In the genomic region with DNA sequence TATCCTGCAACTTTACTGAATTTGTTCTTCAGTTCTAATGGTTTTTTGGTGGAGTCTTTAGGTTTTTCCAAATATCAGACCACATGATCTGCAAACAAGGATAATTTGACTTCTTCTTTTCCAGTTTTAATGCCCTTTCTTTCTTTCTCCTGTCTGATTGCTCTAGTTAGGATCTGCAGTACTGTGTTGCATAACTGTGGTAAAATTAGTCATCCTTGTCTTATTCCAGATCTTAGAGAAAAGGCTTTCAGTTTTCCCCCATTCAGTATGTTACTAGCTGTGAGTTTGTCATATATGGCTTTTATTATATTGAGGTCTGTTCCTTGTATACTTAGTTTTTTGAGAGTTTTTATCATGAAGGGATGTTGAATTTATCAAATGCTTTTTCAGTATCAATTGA, we compare ENCODE assay signal across 11 cellular contexts. TPM values are rescaled to one million over a fixed set of nuclear protein-coding genes. Genes with fewer than 3 reads are reported as not detected.
A peak's percentile ranks its signal among the peaks of the same experiment; 100 is the strongest.
DNase-seq lines count a peak whose midpoint lies in the region; ATAC-seq, FAIRE-seq and TF ChIP-seq lines count a peak whose summit lies in the region.
"Had no signal": no experiment of that assay in that cellular context is flagged by ENCODE, and none has a peak within 500 bp of the region (broad histone marks: within the 10 kb centered on the region; RNA-seq: fewer than 3 reads in every experiment).

No MANE protein-coding gene starts in this region.

- TF ChIP-seq POLR2A in HepG2 (IDR thresholded peaks at IDR 0.05; ENCODE audit: insufficient read depth in 1 of 2, low read depth in 2 of 2, low read length in 2 of 2), result no peak
- no peak for TF ChIP-seq POLR2A in right lobe of liver (IDR thresholded peaks at IDR 0.05)

- H3K79me2 ChIP-seq in HepG2 (ENCODE audit: insufficient read depth, low read length), result peaks cover 57% of the 10 kb centered on the region

- TF ChIP-seq EP300 in HepG2 (IDR thresholded peaks at IDR 0.05; ENCODE audit: low read depth in 2 of 2, low read length in 2 of 2), result no peak
- TF ChIP-seq EP300 in HepG2 (CRISPR knock-in tag; IDR thresholded peaks at IDR 0.05; ENCODE audit: borderline replicate concordance), result no peak

- H3K4me3 ChIP-seq in HepG2 (replicated peaks in 1 of 3; ENCODE audit: insufficient read depth in 1 of 3, low read depth in 2 of 3, low read length in 3 of 3) (no peak overlapping the region), right lobe of liver (no peak overlapping the region), fibroblast of mammary gland (ENCODE audit: control insufficient read depth, low read depth, low read length) (no peak overlapping the region)

- in situ Hi-C loops in HepG2 (cut with HindIII; ENCODE audit: extremely low pct_ligation_motif_present, low pct_unique_long_range_greater_than_20kb), result no loop called here

- H3K27ac Mint-ChIP-seq in activated CD8-positive, alpha-beta T cell treated with anti-CD3 and anti-CD28 coated beads for 36 hours, result no peak overlapping the region
- H3K27ac Mint-ChIP-seq: activated CD4-positive, alpha-beta memory T cell treated with anti-CD3 and anti-CD28 coated beads for 36 hours; activated naive CD8-positive, alpha-beta T cell treated with anti-CD3 and anti-CD28 coated beads, Interleukin-2, amount 10 ng/mL, durations not matched to agents 7 days and 5 days had no signal

- H3K9me3 ChIP-seq in HepG2 (ENCODE audit: low read length) (no peaks in the 10 kb centered on the region), right lobe of liver (no peaks in the 10 kb centered on the region)

- H3K9ac ChIP-seq in HepG2 (ENCODE audit: insufficient read depth, low read depth, low read length), result no peak overlapping the region

- H2AFZ ChIP-seq in HepG2 (ENCODE audit: low read length), result no peak overlapping the region

- FAIRE-seq in HepG2 (lab: Jason Lieb, UNC), result no peak

- H3K36me3 Mint-ChIP-seq in activated CD8-positive, alpha-beta T cell treated with anti-CD3 and anti-CD28 coated beads for 36 hours (ENCODE audit: low read depth), result peaks cover 14% of the 10 kb centered on the region
- H3K36me3 Mint-ChIP-seq: activated CD4-positive, alpha-beta memory T cell treated with anti-CD3 and anti-CD28 coated beads for 36 hours had no signal

- intact Hi-C loops in HepG2 (cut with micrococcal nuclease; ENCODE audit: unreplicated experiment) (no loop called here), right lobe of liver (cut with DNase I) (no loop called here), Right ventricle myocardium inferior (cut with DNase I) (no loop called here)
- intact Hi-C loops in activated CD8-positive, alpha-beta T cell treated with anti-CD3 and anti-CD28 coated beads for 36 hours (cut with micrococcal nuclease), result no loop called here

- no peak overlapping the region for H3K4me2 ChIP-seq in HepG2 (ENCODE audit: low read depth, low read length)

- no peak for DNase-seq in HepG2 (ENCODE audit: low spot score)
- no peak for DNase-seq in right lobe of liver
- DNase-seq in SIG-M5 (lab: John Stamatoyannopoulos, UW), result peak; percentile 43
- peak; percentile 77 for DNase-seq in fibroblast of mammary gland (ENCODE audit: low read depth)
- no peak for DNase-seq in activated CD8-positive, alpha-beta T cell treated with anti-CD3 and anti-CD28 coated beads for 36 hours
- no peak for DNase-seq in DMS114 treated with DMSO at 0.1 percent for 48 hours (lab: John Stamatoyannopoulos, UW; ENCODE audit: unreplicated experiment)
- no peak for DNase-seq in Right ventricle myocardium inferior (ENCODE audit: missing footprints)
- DNase-seq: activated CD4-positive, alpha-beta memory T cell treated with anti-CD3 and anti-CD28 coated beads for 36 hours; activated naive CD8-positive, alpha-beta T cell treated with anti-CD3 and anti-CD28 coated beads, Interleukin-2, amount 10 ng/mL, durations not matched to agents 7 days and 5 days had no signal

- POLR2A ChIA-PET in HepG2 (lab: Yijun Ruan, JAX), result no interaction called here
- POLR2A ChIA-PET in activated CD8-positive, alpha-beta T cell treated with anti-CD3 and anti-CD28 coated beads for 36 hours (lab: Charles Lee), result no interaction called here

- peaks cover 31% of the 10 kb centered on the region; the same call in 1 of the 2 replicates for H4K20me1 ChIP-seq in HepG2 (ENCODE audit: insufficient read depth, low read length)

- no peaks in the 10 kb centered on the region for H3K27me3 Mint-ChIP-seq in activated CD8-positive, alpha-beta T cell treated with anti-CD3 and anti-CD28 coated beads for 36 hours
- H3K27me3 Mint-ChIP-seq: activated CD4-positive, alpha-beta memory T cell treated with anti-CD3 and anti-CD28 coated beads for 36 hours; activated naive CD8-positive, alpha-beta T cell treated with anti-CD3 and anti-CD28 coated beads, Interleukin-2, amount 10 ng/mL, durations not matched to agents 7 days and 5 days had no signal

- CTCF ChIA-PET in HepG2 (lab: Yijun Ruan, JAX; ENCODE audit: low intra/inter-chr PET ratio, low total read pairs), result no interaction called here
- CTCF ChIA-PET in activated CD8-positive, alpha-beta T cell treated with anti-CD3 and anti-CD28 coated beads for 36 hours (lab: Charles Lee), result interaction anchor here (2.5 kb wide), 1 partner anchor 34 kb away, joined by 12 read pairs; no protein-coding TSS in a partner anchor

- peaks cover 16 to 18% of the 10 kb centered on the region in 2 experiments; a peak in 4 of 5 replicates for H3K36me3 ChIP-seq in HepG2 (replicated peaks in 1 of 2; ENCODE audit: control insufficient read depth in 1 of 2, insufficient read depth in 2 of 2, low read length in 2 of 2)
- H3K36me3 ChIP-seq in right lobe of liver, result peaks cover 0 to 18% (median 8%) of the 10 kb centered on the region in 4 donors

- no peak for ATAC-seq in HepG2
- no peak for ATAC-seq in right lobe of liver
- no peak for ATAC-seq in activated CD8-positive, alpha-beta T cell treated with anti-CD3 and anti-CD28 coated beads for 36 hours
- no peak for ATAC-seq in HG03442 (IDR thresholded peaks at IDR 0.05; ENCODE audit: unreplicated experiment)
- ATAC-seq in Right ventricle myocardium inferior, result no peak
- ATAC-seq: esophagus mucosa had no signal

- H3K4me1 ChIP-seq in HepG2 (ENCODE audit: insufficient read depth, low read length) (peaks cover 40% of the 10 kb centered on the region), right lobe of liver (peaks cover 0 to 11% (median 5%) of the 10 kb centered on the region in 4 donors)

- no peaks in the 10 kb centered on the region for H3K9me3 Mint-ChIP-seq in activated CD8-positive, alpha-beta T cell treated with anti-CD3 and anti-CD28 coated beads for 36 hours
- H3K9me3 Mint-ChIP-seq: activated CD4-positive, alpha-beta memory T cell treated with anti-CD3 and anti-CD28 coated beads for 36 hours; activated naive CD8-positive, alpha-beta T cell treated with anti-CD3 and anti-CD28 coated beads, Interleukin-2, amount 10 ng/mL, durations not matched to agents 7 days and 5 days had no signal

- TF ChIP-seq RAD21 in HepG2 (CRISPR knock-in tag; IDR thresholded peaks at IDR 0.05), result no peak

- no TSS peak for BruUV-seq in HepG2 (replicated peaks; lab: Mats Ljungman, UMichigan)

- TF ChIP-seq CTCF in HepG2 (CRISPR knock-in tag; IDR thresholded peaks at IDR 0.05), result no peak
- no peak for TF ChIP-seq CTCF in right lobe of liver (IDR thresholded peaks at IDR 0.05)
- no peak for TF ChIP-seq CTCF in fibroblast of mammary gland (conservative IDR thresholded peaks at IDR 0.05; ENCODE audit: control insufficient read depth, insufficient read depth, low read depth, low read length)
- TF ChIP-seq CTCF in activated CD8-positive, alpha-beta T cell treated with anti-CD3 and anti-CD28 coated beads for 36 hours (IDR thresholded peaks at IDR 0.05), result no peak

- H3K27me3 ChIP-seq in HepG2 (ENCODE audit: control insufficient read depth in 1 of 2, insufficient read depth in 2 of 2, low read length in 2 of 2) (no peaks in the 10 kb centered on the region), right lobe of liver (no peaks in the 10 kb centered on the region)

- peaks cover 47% of the 10 kb centered on the region for H3K4me1 Mint-ChIP-seq in activated CD8-positive, alpha-beta T cell treated with anti-CD3 and anti-CD28 coated beads for 36 hours (ENCODE audit: low read depth)

- H3K27ac ChIP-seq in HepG2 (ENCODE audit: extremely low read length, insufficient read depth, low read length), result no peak overlapping the region
- no peak overlapping the region for H3K27ac ChIP-seq in right lobe of liver

- H3K4me3 Mint-ChIP-seq in activated CD8-positive, alpha-beta T cell treated with anti-CD3 and anti-CD28 coated beads for 36 hours, result no peak overlapping the region
- H3K4me3 Mint-ChIP-seq: activated CD4-positive, alpha-beta memory T cell treated with anti-CD3 and anti-CD28 coated beads for 36 hours; activated naive CD8-positive, alpha-beta T cell treated with anti-CD3 and anti-CD28 coated beads, Interleukin-2, amount 10 ng/mL, durations not matched to agents 7 days and 5 days had no signal

RNA-seq across cellular contexts. Expression of gene MICA, which starts 4.3 kb away (rescaled TPM):
- total RNA-seq in HepG2 (2016; rRNA removed; fragmentation: Illumina TruSeq; extraction: Trizol) (20.5 and 38.1 TPM in 2 replicates), right lobe of liver (10 to 100 TPM in 1 of 6 experiments, 1 to 10 TPM in 5; 2.5 to 10.9 (median 6.1) TPM), Right ventricle myocardium inferior (8.3 TPM)
- 12.0 and 12.9 TPM in 2 replicates for total RNA-seq in HepG2 (2016; cell fraction: cytosol; rRNA removed; fragmentation: Illumina TruSeq; extraction: Trizol; ENCODE audit: low read depth)
- total RNA-seq in HepG2 (2016; cell fraction: insoluble cytoplasmic fraction; rRNA removed; fragmentation: Illumina TruSeq; extraction: Trizol), result 20.8 and 39.1 TPM in 2 replicates
- 19.5 and 19.6 TPM in 2 replicates for total RNA-seq in HepG2 (2016; cell fraction: membrane; rRNA removed; fragmentation: Illumina TruSeq; extraction: Trizol)
- 32.4 and 40.0 TPM in 2 replicates for total RNA-seq in HepG2 (2016; cell fraction: nucleus; rRNA removed; fragmentation: Illumina TruSeq; extraction: Trizol)
- polyA plus RNA-seq in HepG2 (2011; rRNA removed), result 21.6 and 29.3 TPM in 2 replicates
- 28.9 and 34.6 TPM in 2 replicates for polyA plus RNA-seq in HepG2 (2011; cell fraction: cytosol; rRNA removed)
- polyA plus RNA-seq in HepG2 (2011; cell fraction: nucleus; rRNA removed), result 28.9 and 39.2 TPM in 2 replicates
- polyA plus RNA-seq in HepG2 (2012), result 19.3 and 38.6 TPM in 2 replicates
- polyA plus RNA-seq in HepG2 (2016; cell fraction: cytosol; fragmentation: Illumina TruSeq; extraction: Trizol; ENCODE audit: low read depth), result 9.5 TPM in 2 replicates
- polyA plus RNA-seq in HepG2 (2016; cell fraction: insoluble cytoplasmic fraction; fragmentation: Illumina TruSeq; extraction: Trizol; ENCODE audit: low read depth), result 17.8 and 18.4 TPM in 2 replicates
- 13.7 and 14.7 TPM in 2 replicates for polyA plus RNA-seq in HepG2 (2016; cell fraction: membrane; fragmentation: Illumina TruSeq; extraction: Trizol; ENCODE audit: low read depth)
- polyA plus RNA-seq in HepG2 (2016; cell fraction: nucleus; fragmentation: Illumina TruSeq; extraction: Trizol; ENCODE audit: insufficient read depth, low read depth), result 58.2 and 58.4 TPM in 2 replicates
- 22.9 and 58.3 TPM in 2 replicates for polyA minus RNA-seq in HepG2 (2011; rRNA and poly(A)+ RNA removed; ENCODE audit: low replicate concordance)
- polyA minus RNA-seq in HepG2 (2011; cell fraction: cytosol; rRNA and poly(A)+ RNA removed), result 11.5 and 17.3 TPM in 2 replicates
- polyA minus RNA-seq in HepG2 (2011; cell fraction: nucleus; rRNA and poly(A)+ RNA removed), result 10.6 and 18.5 TPM in 2 replicates
- 1 to 10 TPM; 5.6 to 6.0 TPM for total RNA-seq in activated CD8-positive, alpha-beta T cell treated with anti-CD3 and anti-CD28 coated beads for 36 hours

RNA-seq across cellular contexts. Expression of gene HLA-B, which starts 50.7 kb away (rescaled TPM):
- total RNA-seq in HepG2 (2016; rRNA removed; fragmentation: Illumina TruSeq; extraction: Trizol) (15.5 and 35.3 TPM in 2 replicates), right lobe of liver (1,000 to 10,000 TPM in 1 of 6 experiments, 100 to 1,000 TPM in 5; 232 to 1,122 (median 585) TPM), Right ventricle myocardium inferior (465 TPM)
- total RNA-seq in HepG2 (2016; cell fraction: cytosol; rRNA removed; fragmentation: Illumina TruSeq; extraction: Trizol; ENCODE audit: low read depth), result 4.5 and 5.9 TPM in 2 replicates
- 21.5 and 54.7 TPM in 2 replicates for total RNA-seq in HepG2 (2016; cell fraction: insoluble cytoplasmic fraction; rRNA removed; fragmentation: Illumina TruSeq; extraction: Trizol)
- 7.5 and 8.0 TPM in 2 replicates for total RNA-seq in HepG2 (2016; cell fraction: membrane; rRNA removed; fragmentation: Illumina TruSeq; extraction: Trizol)
- total RNA-seq in HepG2 (2016; cell fraction: nucleus; rRNA removed; fragmentation: Illumina TruSeq; extraction: Trizol), result 40.3 and 68.5 TPM in 2 replicates
- 88.9 and 228 TPM in 2 replicates for polyA plus RNA-seq in HepG2 (2011; rRNA removed)
- polyA plus RNA-seq in HepG2 (2011; cell fraction: cytosol; rRNA removed), result 88.0 and 248 TPM in 2 replicates
- polyA plus RNA-seq in HepG2 (2011; cell fraction: nucleus; rRNA removed), result 72.3 and 226 TPM in 2 replicates
- polyA plus RNA-seq in HepG2 (2012), result 132 and 223 TPM in 2 replicates
- polyA plus RNA-seq in HepG2 (2016; cell fraction: cytosol; fragmentation: Illumina TruSeq; extraction: Trizol; ENCODE audit: low read depth), result 8.8 and 12.2 TPM in 2 replicates
- polyA plus RNA-seq in HepG2 (2016; cell fraction: insoluble cytoplasmic fraction; fragmentation: Illumina TruSeq; extraction: Trizol; ENCODE audit: low read depth), result 21.0 and 27.1 TPM in 2 replicates
- 7.9 and 9.2 TPM in 2 replicates for polyA plus RNA-seq in HepG2 (2016; cell fraction: membrane; fragmentation: Illumina TruSeq; extraction: Trizol; ENCODE audit: low read depth)
- 79.7 and 85.9 TPM in 2 replicates for polyA plus RNA-seq in HepG2 (2016; cell fraction: nucleus; fragmentation: Illumina TruSeq; extraction: Trizol; ENCODE audit: insufficient read depth, low read depth)
- polyA minus RNA-seq in HepG2 (2011; rRNA and poly(A)+ RNA removed; ENCODE audit: low replicate concordance), result 49.6 and 219 TPM in 2 replicates
- 19.6 and 37.6 TPM in 2 replicates for polyA minus RNA-seq in HepG2 (2011; cell fraction: cytosol; rRNA and poly(A)+ RNA removed)
- 4.6 and 44.0 TPM in 2 replicates for polyA minus RNA-seq in HepG2 (2011; cell fraction: nucleus; rRNA and poly(A)+ RNA removed)
- total RNA-seq in activated CD8-positive, alpha-beta T cell treated with anti-CD3 and anti-CD28 coated beads for 36 hours, result 1,000 to 10,000 TPM; 2,892 to 2,968 TPM

Comparison
In these comparisons a context has a peak if more than half of its experiments do, and no peak if none do; other contexts are left out.
1. DNase-seq: peak in SIG-M5 (single experiment) and fibroblast of mammary gland (single experiment); none in HepG2 (single experiment), right lobe of liver (0 of 3), activated CD8-positive, alpha-beta T cell treated with anti-CD3 and anti-CD28 coated beads for 36 hours (single experiment), DMS114 treated with DMSO at 0.1 percent for 48 hours (single experiment) and Right ventricle myocardium inferior (single experiment).